Comparison of ENCODE assay signal across 16 cellular contexts in genomic region chr7:68929712-68930395, GRCh38.
DNase-seq lines count a peak whose midpoint lies in the region; ATAC-seq, FAIRE-seq and TF ChIP-seq lines count a peak whose summit lies in the region.
"Had no signal": no experiment of that assay in that cellular context is flagged by ENCODE, and none has a peak within 500 bp of the region (broad histone marks: within the 10 kb centered on the region; RNA-seq: fewer than 3 reads in every experiment).

No MANE protein-coding gene starts in this region.

- POLR2A ChIA-PET in AG04449 (lab: Yijun Ruan, JAX) = no interaction called here

- H3K4me3 ChIP-seq in AG04449 (ENCODE audit: low read depth, low read length) (no peak overlapping the region), RWPE2 (ENCODE audit: severe bottlenecking) (no peak overlapping the region), vagina (no peak overlapping the region)

- H3K27ac ChIP-seq in RWPE2 (ENCODE audit: poor library complexity, severe bottlenecking) (no peak overlapping the region), foreskin keratinocyte (no peak overlapping the region), vagina (no peak overlapping the region)

- CTCF ChIA-PET in AG04449 (lab: Yijun Ruan, JAX) = no interaction called here

- H3K27me3 ChIP-seq in RWPE2 (ENCODE audit: insufficient read depth, poor library complexity, severe bottlenecking) (no peaks in the 10 kb centered on the region), foreskin keratinocyte (no peaks in the 10 kb centered on the region), vagina (no peaks in the 10 kb centered on the region)

- no peak for TF ChIP-seq POLR2A in vagina (IDR thresholded peaks at IDR 0.05)

- intact Hi-C loops in vagina (cut with DNase I) = no loop called here

- no peak for TF ChIP-seq CTCF in AG04449 (IDR thresholded peaks at IDR 0.05; ENCODE audit: insufficient read depth, low read length, missing control alignments)
- TF ChIP-seq CTCF in RWPE2 (IDR thresholded peaks at IDR 0.05; ENCODE audit: poor library complexity, severe bottlenecking) = no peak
- no peak for TF ChIP-seq CTCF in foreskin keratinocyte (conservative IDR thresholded peaks at IDR 0.05)
- TF ChIP-seq CTCF in D721Med (IDR thresholded peaks at IDR 0.05; ENCODE audit: insufficient read depth, missing control alignments) = no peak
- TF ChIP-seq CTCF in vagina (IDR thresholded peaks at IDR 0.05) = no peak

- H3K4me1 ChIP-seq in RWPE2 (ENCODE audit: insufficient read depth, poor library complexity, severe bottlenecking) (no peaks in the 10 kb centered on the region), foreskin keratinocyte (no peaks in the 10 kb centered on the region), vagina (no peaks in the 10 kb centered on the region)

- no peaks in the 10 kb centered on the region for H3K36me3 ChIP-seq in RWPE2 (ENCODE audit: low read depth)
- no peaks in the 10 kb centered on the region for H3K36me3 ChIP-seq in vagina

- H3K9me3 ChIP-seq in RWPE2 (ENCODE audit: severe bottlenecking) (peaks cover 2% of the 10 kb centered on the region), vagina (no peaks in the 10 kb centered on the region)

- FAIRE-seq in D721Med (lab: Jason Lieb, UNC) = no peak
- FAIRE-seq: GM12892, kidney had no signal

- ATAC-seq in RWPE2 (ENCODE audit: low read depth) (peak; percentile 73), foreskin keratinocyte (peak; percentile 95), HG02571 (IDR thresholded peaks at IDR 0.05; ENCODE audit: unreplicated experiment) (no peak)

- peak; percentile 60 for DNase-seq in AG04449 (ENCODE audit: low read depth, low spot score)
- peak; percentile 59 for DNase-seq in GM04504 (ENCODE audit: low read depth)
- no peak for DNase-seq in RWPE2 (ENCODE audit: low spot score)
- peak; percentile 19 to 79 for DNase-seq in foreskin keratinocyte
- DNase-seq in D721Med (ENCODE audit: insufficient read length, low spot score) = no peak
- no peak for DNase-seq in germinal center (ENCODE audit: low spot score)
- no peak for DNase-seq in vagina (ENCODE audit: extremely low spot score in 2 of 2)
- DNase-seq: activated CD4-positive, alpha-beta T cell treated with anti-CD3 and anti-CD28 coated beads, Interleukin-2, amount 10 ng/mL, durations not matched to agents 24 days and 14 days; anterior cingulate cortex; effector memory CD4-positive, alpha-beta T cell; glutamatergic neuron; kidney; NCI-H345; stimulated activated CD4-positive, alpha-beta T cell treated with anti-CD3 and anti-CD28 coated beads, Interleukin-15, amount 100 ng/mL, for 24 hours had no signal

Comparison
In these comparisons a context has a peak if more than half of its experiments do, and no peak if none do; other contexts are left out.
1. DNase-seq: peak in AG04449 (single experiment), GM04504 (single experiment) and foreskin keratinocyte (2 of 2); none in RWPE2 (single experiment), D721Med (single experiment), germinal center (single experiment) and vagina (0 of 2).